1 cellular context compared by ENCODE assay signal in the genomic region with DNA sequence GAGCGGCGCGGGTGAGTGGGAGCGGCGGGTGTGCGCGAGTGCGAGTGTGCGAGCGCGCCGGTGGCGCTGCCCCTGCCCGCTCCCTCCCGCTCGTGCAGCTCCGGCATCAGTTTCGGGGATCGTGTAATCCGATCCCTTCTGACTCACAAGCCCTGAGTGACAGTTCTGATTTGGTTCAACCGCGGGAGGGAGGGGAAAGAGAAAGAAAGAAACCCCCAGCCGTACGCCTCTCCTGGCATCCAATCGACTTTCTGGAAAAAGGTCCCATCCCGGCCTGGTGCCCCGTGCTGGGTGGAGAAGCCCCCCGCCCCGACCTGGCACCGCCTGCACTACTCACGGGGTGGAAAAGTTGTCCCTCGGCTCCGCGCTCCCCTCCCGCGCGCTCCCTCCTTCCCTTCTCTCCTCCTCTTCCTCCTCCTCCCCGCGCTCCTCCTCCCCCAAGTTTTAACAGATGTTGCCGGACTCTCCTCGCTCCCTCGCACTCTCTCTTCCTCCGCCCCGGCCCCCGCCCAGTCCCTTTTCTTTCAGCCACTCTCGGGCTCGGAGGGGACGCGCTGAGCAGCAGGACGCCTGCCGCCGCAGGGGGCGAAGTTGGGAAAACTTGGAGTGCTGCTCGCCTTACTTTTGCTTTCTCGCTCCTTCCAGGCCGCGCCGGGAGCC.
A peak's percentile ranks its signal among the peaks of the same experiment; 100 is the strongest.
TF ChIP-seq lines count a peak whose summit lies in the region.

A gene (minus strand): TSS at position 48 of the 660 bp plus-strand sequence. CDS start 13,956 bp downstream, outside the sequence.

TF ChIP-seq in HEK293, 187 proteins besides CTCF, POLR2A, EP300 and RAD21 (continued from another document and continues in another):
- TF ChIP-seq, protein P1, sequence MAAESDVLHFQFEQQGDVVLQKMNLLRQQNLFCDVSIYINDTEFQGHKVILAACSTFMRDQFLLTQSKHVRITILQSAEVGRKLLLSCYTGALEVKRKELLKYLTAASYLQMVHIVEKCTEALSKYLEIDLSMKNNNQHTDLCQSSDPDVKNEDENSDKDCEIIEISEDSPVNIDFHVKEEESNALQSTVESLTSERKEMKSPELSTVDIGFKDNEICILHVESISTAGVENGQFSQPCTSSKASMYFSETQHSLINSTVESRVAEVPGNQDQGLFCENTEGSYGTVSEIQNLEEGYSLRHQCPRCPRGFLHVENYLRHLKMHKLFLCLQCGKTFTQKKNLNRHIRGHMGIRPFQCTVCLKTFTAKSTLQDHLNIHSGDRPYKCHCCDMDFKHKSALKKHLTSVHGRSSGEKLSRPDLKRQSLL (tag by site-specific recombination; IDR thresholded peaks at IDR 0.05) = no peak
- TF ChIP-seq ZNF155 (tag by site-specific recombination; IDR thresholded peaks at IDR 0.05) = no peak
- peak; percentile 95 for TF ChIP-seq GLI4 (tag by site-specific recombination; IDR thresholded peaks at IDR 0.05)
- peak; percentile 91 for TF ChIP-seq ZIC2 (tag by site-specific recombination; IDR thresholded peaks at IDR 0.05)
- TF ChIP-seq SP3 (tag by site-specific recombination; IDR thresholded peaks at IDR 0.05) = peak; percentile 92
- TF ChIP-seq ZNF19 (tag by site-specific recombination; IDR thresholded peaks at IDR 0.05; ENCODE audit: low read depth) = no peak
- TF ChIP-seq GLIS1 (tag by site-specific recombination; IDR thresholded peaks at IDR 0.05) = peak; percentile 88
- no peak for TF ChIP-seq ZNF140 (tag by site-specific recombination; IDR thresholded peaks at IDR 0.05)
- TF ChIP-seq, protein P2, sequence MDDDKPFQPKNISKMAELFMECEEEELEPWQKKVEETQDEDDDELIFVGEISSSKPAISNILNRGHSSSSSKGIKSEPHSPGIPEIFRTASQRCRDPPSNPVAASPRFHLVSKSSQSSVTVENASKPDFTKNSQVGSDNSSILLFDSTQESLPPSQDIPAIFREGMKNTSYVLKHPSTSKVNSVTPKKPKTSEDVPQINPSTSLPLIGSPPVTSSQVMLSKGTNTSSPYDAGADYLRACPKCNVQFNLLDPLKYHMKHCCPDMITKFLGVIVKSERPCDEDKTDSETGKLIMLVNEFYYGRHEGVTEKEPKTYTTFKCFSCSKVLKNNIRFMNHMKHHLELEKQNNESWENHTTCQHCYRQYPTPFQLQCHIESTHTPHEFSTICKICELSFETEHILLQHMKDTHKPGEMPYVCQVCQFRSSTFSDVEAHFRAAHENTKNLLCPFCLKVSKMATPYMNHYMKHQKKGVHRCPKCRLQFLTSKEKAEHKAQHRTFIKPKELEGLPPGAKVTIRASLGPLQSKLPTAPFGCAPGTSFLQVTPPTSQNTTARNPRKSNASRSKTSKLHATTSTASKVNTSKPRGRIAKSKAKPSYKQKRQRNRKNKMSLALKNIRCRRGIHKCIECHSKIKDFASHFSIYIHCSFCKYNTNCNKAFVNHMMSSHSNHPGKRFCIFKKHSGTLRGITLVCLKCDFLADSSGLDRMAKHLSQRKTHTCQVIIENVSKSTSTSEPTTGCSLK (tag by site-specific recombination; IDR thresholded peaks at IDR 0.05) = no peak
- TF ChIP-seq, protein P3, sequence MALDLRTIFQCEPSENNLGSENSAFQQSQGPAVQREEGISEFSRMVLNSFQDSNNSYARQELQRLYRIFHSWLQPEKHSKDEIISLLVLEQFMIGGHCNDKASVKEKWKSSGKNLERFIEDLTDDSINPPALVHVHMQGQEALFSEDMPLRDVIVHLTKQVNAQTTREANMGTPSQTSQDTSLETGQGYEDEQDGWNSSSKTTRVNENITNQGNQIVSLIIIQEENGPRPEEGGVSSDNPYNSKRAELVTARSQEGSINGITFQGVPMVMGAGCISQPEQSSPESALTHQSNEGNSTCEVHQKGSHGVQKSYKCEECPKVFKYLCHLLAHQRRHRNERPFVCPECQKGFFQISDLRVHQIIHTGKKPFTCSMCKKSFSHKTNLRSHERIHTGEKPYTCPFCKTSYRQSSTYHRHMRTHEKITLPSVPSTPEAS (tag by site-specific recombination; IDR thresholded peaks at IDR 0.05) = peak; percentile 36
- no peak for TF ChIP-seq YY2 (tag by site-specific recombination; IDR thresholded peaks at IDR 0.05)
- TF ChIP-seq ZBTB7A (tag by site-specific recombination; IDR thresholded peaks at IDR 0.05; ENCODE audit: low read depth) = peak; percentile 79
- TF ChIP-seq, protein P4, sequence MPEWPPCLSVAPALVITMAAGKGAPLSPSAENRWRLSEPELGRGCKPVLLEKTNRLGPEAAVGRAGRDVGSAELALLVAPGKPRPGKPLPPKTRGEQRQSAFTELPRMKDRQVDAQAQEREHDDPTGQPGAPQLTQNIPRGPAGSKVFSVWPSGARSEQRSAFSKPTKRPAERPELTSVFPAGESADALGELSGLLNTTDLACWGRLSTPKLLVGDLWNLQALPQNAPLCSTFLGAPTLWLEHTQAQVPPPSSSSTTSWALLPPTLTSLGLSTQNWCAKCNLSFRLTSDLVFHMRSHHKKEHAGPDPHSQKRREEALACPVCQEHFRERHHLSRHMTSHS (tag by site-specific recombination; IDR thresholded peaks at IDR 0.05) = no peak
- TF ChIP-seq ZXDB (tag by site-specific recombination; IDR thresholded peaks at IDR 0.05) = peak; percentile 90
- no peak for TF ChIP-seq ZNF521 (tag by site-specific recombination; IDR thresholded peaks at IDR 0.05)
- TF ChIP-seq KLF7 (tag by site-specific recombination; IDR thresholded peaks at IDR 0.05; ENCODE audit: borderline replicate concordance) = peak; percentile 84; the same call in 1 of the 2 replicates
- TF ChIP-seq GFI1B (tag by site-specific recombination; IDR thresholded peaks at IDR 0.05) = peak; percentile 83
- no peak for TF ChIP-seq ZNF548 (tag by site-specific recombination; IDR thresholded peaks at IDR 0.05)
- no peak for TF ChIP-seq ZNF791 (tag by site-specific recombination; IDR thresholded peaks at IDR 0.05)
- TF ChIP-seq SALL2 (tag by site-specific recombination; IDR thresholded peaks at IDR 0.05; ENCODE audit: borderline replicate concordance) = no peak
- TF ChIP-seq ZSCAN23 (tag by site-specific recombination; IDR thresholded peaks at IDR 0.05) = peak; percentile 71; the same call in 1 of the 2 replicates
- TF ChIP-seq, protein P5, sequence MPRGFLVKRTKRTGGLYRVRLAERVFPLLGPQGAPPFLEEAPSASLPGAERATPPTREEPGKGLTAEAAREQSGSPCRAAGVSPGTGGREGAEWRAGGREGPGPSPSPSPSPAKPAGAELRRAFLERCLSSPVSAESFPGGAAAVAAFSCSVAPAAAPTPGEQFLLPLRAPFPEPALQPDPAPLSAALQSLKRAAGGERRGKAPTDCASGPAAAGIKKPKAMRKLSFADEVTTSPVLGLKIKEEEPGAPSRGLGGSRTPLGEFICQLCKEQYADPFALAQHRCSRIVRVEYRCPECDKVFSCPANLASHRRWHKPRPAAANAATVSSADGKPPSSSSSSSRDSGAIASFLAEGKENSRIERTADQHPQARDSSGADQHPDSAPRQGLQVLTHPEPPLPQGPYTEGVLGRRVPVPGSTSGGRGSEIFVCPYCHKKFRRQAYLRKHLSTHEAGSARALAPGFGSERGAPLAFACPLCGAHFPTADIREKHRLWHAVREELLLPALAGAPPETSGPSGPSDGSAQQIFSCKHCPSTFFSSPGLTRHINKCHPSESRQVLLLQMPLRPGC (tag by site-specific recombination; IDR thresholded peaks at IDR 0.05) = peak; percentile 76; the same call in 1 of the 2 replicates
- TF ChIP-seq ZNF174 (tag by site-specific recombination; IDR thresholded peaks at IDR 0.05) = no peak
- TF ChIP-seq ZNF621 (tag by site-specific recombination; IDR thresholded peaks at IDR 0.05) = no peak
- TF ChIP-seq, protein P6, sequence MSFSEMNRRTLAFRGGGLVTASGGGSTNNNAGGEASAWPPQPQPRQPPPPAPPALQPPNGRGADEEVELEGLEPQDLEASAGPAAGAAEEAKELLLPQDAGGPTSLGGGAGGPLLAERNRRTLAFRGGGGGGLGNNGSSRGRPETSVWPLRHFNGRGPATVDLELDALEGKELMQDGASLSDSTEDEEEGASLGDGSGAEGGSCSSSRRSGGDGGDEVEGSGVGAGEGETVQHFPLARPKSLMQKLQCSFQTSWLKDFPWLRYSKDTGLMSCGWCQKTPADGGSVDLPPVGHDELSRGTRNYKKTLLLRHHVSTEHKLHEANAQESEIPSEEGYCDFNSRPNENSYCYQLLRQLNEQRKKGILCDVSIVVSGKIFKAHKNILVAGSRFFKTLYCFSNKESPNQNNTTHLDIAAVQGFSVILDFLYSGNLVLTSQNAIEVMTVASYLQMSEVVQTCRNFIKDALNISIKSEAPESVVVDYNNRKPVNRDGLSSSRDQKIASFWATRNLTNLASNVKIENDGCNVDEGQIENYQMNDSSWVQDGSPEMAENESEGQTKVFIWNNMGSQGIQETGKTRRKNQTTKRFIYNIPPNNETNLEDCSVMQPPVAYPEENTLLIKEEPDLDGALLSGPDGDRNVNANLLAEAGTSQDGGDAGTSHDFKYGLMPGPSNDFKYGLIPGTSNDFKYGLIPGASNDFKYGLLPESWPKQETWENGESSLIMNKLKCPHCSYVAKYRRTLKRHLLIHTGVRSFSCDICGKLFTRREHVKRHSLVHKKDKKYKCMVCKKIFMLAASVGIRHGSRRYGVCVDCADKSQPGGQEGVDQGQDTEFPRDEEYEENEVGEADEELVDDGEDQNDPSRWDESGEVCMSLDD (tag by site-specific recombination; IDR thresholded peaks at IDR 0.05) = peak; percentile 95
- TF ChIP-seq ZNF2 (tag by site-specific recombination; IDR thresholded peaks at IDR 0.05) = peak; percentile 77
- TF ChIP-seq, protein P7, sequence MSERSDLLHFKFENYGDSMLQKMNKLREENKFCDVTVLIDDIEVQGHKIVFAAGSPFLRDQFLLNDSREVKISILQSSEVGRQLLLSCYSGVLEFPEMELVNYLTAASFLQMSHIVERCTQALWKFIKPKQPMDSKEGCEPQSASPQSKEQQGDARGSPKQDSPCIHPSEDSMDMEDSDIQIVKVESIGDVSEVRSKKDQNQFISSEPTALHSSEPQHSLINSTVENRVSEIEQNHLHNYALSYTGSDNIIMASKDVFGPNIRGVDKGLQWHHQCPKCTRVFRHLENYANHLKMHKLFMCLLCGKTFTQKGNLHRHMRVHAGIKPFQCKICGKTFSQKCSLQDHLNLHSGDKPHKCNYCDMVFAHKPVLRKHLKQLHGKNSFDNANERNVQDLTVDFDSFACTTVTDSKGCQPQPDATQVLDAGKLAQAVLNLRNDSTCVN (tag by site-specific recombination; optimal IDR thresholded peaks at IDR 0.05) = peak; percentile 76
- TF ChIP-seq, protein P8, sequence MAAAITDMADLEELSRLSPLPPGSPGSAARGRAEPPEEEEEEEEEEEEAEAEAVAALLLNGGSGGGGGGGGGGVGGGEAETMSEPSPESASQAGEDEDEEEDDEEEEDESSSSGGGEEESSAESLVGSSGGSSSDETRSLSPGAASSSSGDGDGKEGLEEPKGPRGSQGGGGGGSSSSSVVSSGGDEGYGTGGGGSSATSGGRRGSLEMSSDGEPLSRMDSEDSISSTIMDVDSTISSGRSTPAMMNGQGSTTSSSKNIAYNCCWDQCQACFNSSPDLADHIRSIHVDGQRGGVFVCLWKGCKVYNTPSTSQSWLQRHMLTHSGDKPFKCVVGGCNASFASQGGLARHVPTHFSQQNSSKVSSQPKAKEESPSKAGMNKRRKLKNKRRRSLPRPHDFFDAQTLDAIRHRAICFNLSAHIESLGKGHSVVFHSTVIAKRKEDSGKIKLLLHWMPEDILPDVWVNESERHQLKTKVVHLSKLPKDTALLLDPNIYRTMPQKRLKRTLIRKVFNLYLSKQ (tag by site-specific recombination; IDR thresholded peaks at IDR 0.05; ENCODE audit: borderline replicate concordance) = no peak
- TF ChIP-seq, protein P9, sequence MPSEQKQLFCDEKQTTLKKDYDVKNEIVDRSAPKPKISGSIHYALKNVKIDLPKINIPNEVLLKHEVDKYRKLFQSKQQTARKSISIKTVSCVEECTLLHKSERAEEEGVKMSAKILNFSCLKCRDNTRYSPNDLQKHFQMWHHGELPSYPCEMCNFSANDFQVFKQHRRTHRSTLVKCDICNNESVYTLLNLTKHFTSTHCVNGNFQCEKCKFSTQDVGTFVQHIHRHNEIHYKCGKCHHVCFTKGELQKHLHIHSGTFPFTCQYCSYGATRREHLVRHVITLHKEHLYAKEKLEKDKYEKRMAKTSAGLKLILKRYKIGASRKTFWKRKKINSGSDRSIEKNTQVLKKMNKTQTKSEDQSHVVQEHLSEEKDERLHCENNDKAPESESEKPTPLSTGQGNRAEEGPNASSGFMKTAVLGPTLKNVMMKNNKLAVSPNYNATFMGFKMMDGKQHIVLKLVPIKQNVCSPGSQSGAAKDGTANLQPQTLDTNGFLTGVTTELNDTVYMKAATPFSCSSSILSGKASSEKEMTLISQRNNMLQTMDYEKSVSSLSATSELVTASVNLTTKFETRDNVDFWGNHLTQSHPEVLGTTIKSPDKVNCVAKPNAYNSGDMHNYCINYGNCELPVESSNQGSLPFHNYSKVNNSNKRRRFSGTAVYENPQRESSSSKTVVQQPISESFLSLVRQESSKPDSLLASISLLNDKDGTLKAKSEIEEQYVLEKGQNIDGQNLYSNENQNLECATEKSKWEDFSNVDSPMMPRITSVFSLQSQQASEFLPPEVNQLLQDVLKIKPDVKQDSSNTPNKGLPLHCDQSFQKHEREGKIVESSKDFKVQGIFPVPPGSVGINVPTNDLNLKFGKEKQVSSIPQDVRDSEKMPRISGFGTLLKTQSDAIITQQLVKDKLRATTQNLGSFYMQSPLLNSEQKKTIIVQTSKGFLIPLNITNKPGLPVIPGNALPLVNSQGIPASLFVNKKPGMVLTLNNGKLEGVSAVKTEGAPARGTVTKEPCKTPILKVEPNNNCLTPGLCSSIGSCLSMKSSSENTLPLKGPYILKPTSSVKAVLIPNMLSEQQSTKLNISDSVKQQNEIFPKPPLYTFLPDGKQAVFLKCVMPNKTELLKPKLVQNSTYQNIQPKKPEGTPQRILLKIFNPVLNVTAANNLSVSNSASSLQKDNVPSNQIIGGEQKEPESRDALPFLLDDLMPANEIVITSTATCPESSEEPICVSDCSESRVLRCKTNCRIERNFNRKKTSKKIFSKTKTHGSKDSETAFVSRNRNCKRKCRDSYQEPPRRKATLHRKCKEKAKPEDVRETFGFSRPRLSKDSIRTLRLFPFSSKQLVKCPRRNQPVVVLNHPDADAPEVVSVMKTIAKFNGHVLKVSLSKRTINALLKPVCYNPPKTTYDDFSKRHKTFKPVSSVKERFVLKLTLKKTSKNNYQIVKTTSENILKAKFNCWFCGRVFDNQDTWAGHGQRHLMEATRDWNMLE (tag by site-specific recombination; conservative IDR thresholded peaks at IDR 0.05; ENCODE audit: low read depth) = no peak
- TF ChIP-seq ZNF37A (tag by site-specific recombination; IDR thresholded peaks at IDR 0.05) = no peak
- no peak for TF ChIP-seq ZNF221 (tag by site-specific recombination; IDR thresholded peaks at IDR 0.05; ENCODE audit: borderline replicate concordance)
- TF ChIP-seq, protein P10, sequence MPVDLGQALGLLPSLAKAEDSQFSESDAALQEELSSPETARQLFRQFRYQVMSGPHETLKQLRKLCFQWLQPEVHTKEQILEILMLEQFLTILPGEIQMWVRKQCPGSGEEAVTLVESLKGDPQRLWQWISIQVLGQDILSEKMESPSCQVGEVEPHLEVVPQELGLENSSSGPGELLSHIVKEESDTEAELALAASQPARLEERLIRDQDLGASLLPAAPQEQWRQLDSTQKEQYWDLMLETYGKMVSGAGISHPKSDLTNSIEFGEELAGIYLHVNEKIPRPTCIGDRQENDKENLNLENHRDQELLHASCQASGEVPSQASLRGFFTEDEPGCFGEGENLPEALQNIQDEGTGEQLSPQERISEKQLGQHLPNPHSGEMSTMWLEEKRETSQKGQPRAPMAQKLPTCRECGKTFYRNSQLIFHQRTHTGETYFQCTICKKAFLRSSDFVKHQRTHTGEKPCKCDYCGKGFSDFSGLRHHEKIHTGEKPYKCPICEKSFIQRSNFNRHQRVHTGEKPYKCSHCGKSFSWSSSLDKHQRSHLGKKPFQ (tag by site-specific recombination; IDR thresholded peaks at IDR 0.05) = peak; percentile 59; the same call in 1 of the 2 replicates
- no peak for TF ChIP-seq ZFP41 (tag by site-specific recombination; IDR thresholded peaks at IDR 0.05; ENCODE audit: borderline replicate concordance)
- TF ChIP-seq SP7 (tag by site-specific recombination; IDR thresholded peaks at IDR 0.05) = peak; percentile 90
- TF ChIP-seq ZNF354C (tag by site-specific recombination; IDR thresholded peaks at IDR 0.05; ENCODE audit: borderline replicate concordance, low read depth) = no peak
